In genomic region chr5:31888513-31888912, GRCh38 we compare ENCODE assay signal across 19 cellular contexts.
DNase-seq lines count a peak whose midpoint lies in the region; ATAC-seq and TF ChIP-seq lines count a peak whose summit lies in the region.
"Had no signal": no experiment of that assay in that cellular context is flagged by ENCODE, and none has a peak within 500 bp of the region (broad histone marks: within the 10 kb centered on the region; RNA-seq: fewer than 3 reads in every experiment).

No MANE protein-coding gene starts in this region.

- H3K27me3 Mint-ChIP-seq in natural killer cell (ENCODE audit: low read depth in 2 of 2): no peaks in the 10 kb centered on the region
- peaks cover 2% of the 10 kb centered on the region for H3K27me3 Mint-ChIP-seq in activated CD4-positive, alpha-beta T cell treated with anti-CD3 and anti-CD28 coated beads, Interleukin-2, amount 10 ng/mL, durations not matched to agents 24 days and 14 days

- CTCF ChIA-PET in HEK293T (lab: Yijun Ruan, JAX): no interaction called here

- peak overlapping the region in 1 of 59 donors; percentile 53 for H3K4me3 ChIP-seq in dorsolateral prefrontal cortex
- peak overlapping the region; percentile 13 to 44 for H3K4me3 ChIP-seq in stomach smooth muscle (ENCODE audit: low read length in 2 of 2)
- H3K4me3 ChIP-seq: A549, BLaER1 had no signal

- POLR2A ChIA-PET in HEK293T (lab: Yijun Ruan, JAX): no interaction called here

- TF ChIP-seq CTCF in dorsolateral prefrontal cortex (IDR thresholded peaks at IDR 0.05 in 54 of 56, conservative IDR thresholded peaks at IDR 0.05 in 2 of 56; ENCODE audit: low read depth in 1 of 56, partially characterized antibody in 56 of 56) (no peak), natural killer cell (IDR thresholded peaks at IDR 0.05) (no peak)

- intact Hi-C loops in dorsolateral prefrontal cortex (cut with DNase I): no loop called here
- intact Hi-C loops in natural killer cell (cut with micrococcal nuclease): no loop called here
- intact Hi-C loops in activated CD4-positive, alpha-beta T cell treated with anti-CD3 and anti-CD28 coated beads, Interleukin-2, amount 10 ng/mL, durations not matched to agents 24 days and 14 days (cut with micrococcal nuclease): no loop called here

- no peak overlapping the region for H3K27ac Mint-ChIP-seq in natural killer cell
- no peak overlapping the region for H3K27ac Mint-ChIP-seq in activated CD4-positive, alpha-beta T cell treated with anti-CD3 and anti-CD28 coated beads, Interleukin-2, amount 10 ng/mL, durations not matched to agents 24 days and 14 days
- H3K27ac Mint-ChIP-seq: CD4-positive, alpha-beta memory T cell; HFFc6 had no signal

- no peaks in the 10 kb centered on the region for H3K36me3 ChIP-seq in stomach smooth muscle (ENCODE audit: control insufficient read depth in 2 of 2, insufficient read depth in 2 of 2, low read length in 2 of 2)
- H3K36me3 ChIP-seq: BLaER1 had no signal

- H3K27ac ChIP-seq in dorsolateral prefrontal cortex (peak overlapping the region; percentile 0 to 100 (median 95)), layer of hippocampus (ENCODE audit: low read depth, low read length) (peak overlapping the region; percentile 91), stomach smooth muscle (ENCODE audit: low read length) (peak overlapping the region; percentile 71)
- H3K27ac ChIP-seq: A549, BLaER1, KMS-11 had no signal

- peaks cover 42% of the 10 kb centered on the region for H3K4me1 ChIP-seq in stomach smooth muscle (ENCODE audit: control insufficient read depth, insufficient read depth, low read length)
- H3K4me1 ChIP-seq: A549, BLaER1 had no signal

- no peaks in the 10 kb centered on the region for H3K36me3 Mint-ChIP-seq in natural killer cell
- no peaks in the 10 kb centered on the region for H3K36me3 Mint-ChIP-seq in activated CD4-positive, alpha-beta T cell treated with anti-CD3 and anti-CD28 coated beads, Interleukin-2, amount 10 ng/mL, durations not matched to agents 24 days and 14 days (ENCODE audit: low read depth)
- H3K36me3 Mint-ChIP-seq: CD4-positive, alpha-beta memory T cell had no signal

- no peaks in the 10 kb centered on the region for H3K9me3 Mint-ChIP-seq in natural killer cell
- no peaks in the 10 kb centered on the region for H3K9me3 Mint-ChIP-seq in activated CD4-positive, alpha-beta T cell treated with anti-CD3 and anti-CD28 coated beads, Interleukin-2, amount 10 ng/mL, durations not matched to agents 24 days and 14 days
- H3K9me3 Mint-ChIP-seq: HFFc6 had no signal

- no peak overlapping the region for H3K9ac ChIP-seq in stomach smooth muscle (ENCODE audit: low read length in 2 of 2)
- H3K9ac ChIP-seq: BLaER1, KMS-11 had no signal

- ATAC-seq in natural killer cell: no peak
- ATAC-seq: A549 had no signal

- no peaks in the 10 kb centered on the region for H3K4me1 Mint-ChIP-seq in natural killer cell
- H3K4me1 Mint-ChIP-seq in activated CD4-positive, alpha-beta T cell treated with anti-CD3 and anti-CD28 coated beads, Interleukin-2, amount 10 ng/mL, durations not matched to agents 24 days and 14 days: no peaks in the 10 kb centered on the region
- H3K4me1 Mint-ChIP-seq: CD4-positive, alpha-beta memory T cell had no signal

- H3K9me3 ChIP-seq in stomach smooth muscle (ENCODE audit: control insufficient read depth in 2 of 2, low read length in 2 of 2): no peaks in the 10 kb centered on the region
- H3K9me3 ChIP-seq: A549, BLaER1 had no signal

- no peak for DNase-seq in HEK293T (ENCODE audit: extremely low spot score)
- DNase-seq in dorsolateral prefrontal cortex: no peak
- no peak for DNase-seq in GF-D8 (lab: John Stamatoyannopoulos, UW)
- DNase-seq in natural killer cell: no peak
- no peak for DNase-seq in KG1 (lab: John Stamatoyannopoulos, UW)
- DNase-seq in activated CD4-positive, alpha-beta T cell treated with anti-CD3 and anti-CD28 coated beads, Interleukin-2, amount 10 ng/mL, durations not matched to agents 24 days and 14 days: no peak
- DNase-seq: Calu3; CD4-positive, alpha-beta memory T cell; HFFc6; MV-4-11; NCI-H187; NCI-H2227 treated with DMSO at 0.1 percent for 48 hours; NCI-H510A treated with DMSO at 0.1 percent for 48 hours; SHP77 had no signal

- H3K27me3 ChIP-seq in dorsolateral prefrontal cortex (no peaks in the 10 kb centered on the region), layer of hippocampus (ENCODE audit: control insufficient read depth, insufficient read depth, low read length) (no peaks in the 10 kb centered on the region), stomach smooth muscle (ENCODE audit: control insufficient read depth in 1 of 2, insufficient read depth in 2 of 2, low read length in 2 of 2) (no peaks in the 10 kb centered on the region)
- H3K27me3 ChIP-seq: BLaER1 had no signal

- no peak overlapping the region for H3K4me3 Mint-ChIP-seq in natural killer cell
- no peak overlapping the region for H3K4me3 Mint-ChIP-seq in activated CD4-positive, alpha-beta T cell treated with anti-CD3 and anti-CD28 coated beads, Interleukin-2, amount 10 ng/mL, durations not matched to agents 24 days and 14 days
- H3K4me3 Mint-ChIP-seq: CD4-positive, alpha-beta memory T cell; HFFc6 had no signal

TF ChIP-seq in HEK293T, 16 proteins besides CTCF, POLR2A, EP300 and RAD21:
- TF ChIP-seq NFRKB (IDR thresholded peaks at IDR 0.05): no peak
- no peak for TF ChIP-seq CTBP1 (IDR thresholded peaks at IDR 0.05; ENCODE audit: borderline replicate concordance)
- TF ChIP-seq L3MBTL2 (conservative IDR thresholded peaks at IDR 0.05): no peak
- TF ChIP-seq SUZ12 (IDR thresholded peaks at IDR 0.05): no peak
- TF ChIP-seq ARNT (IDR thresholded peaks at IDR 0.05): no peak
- TF ChIP-seq ZNF384 (IDR thresholded peaks at IDR 0.05): no peak
- TF ChIP-seq, protein P1, sequence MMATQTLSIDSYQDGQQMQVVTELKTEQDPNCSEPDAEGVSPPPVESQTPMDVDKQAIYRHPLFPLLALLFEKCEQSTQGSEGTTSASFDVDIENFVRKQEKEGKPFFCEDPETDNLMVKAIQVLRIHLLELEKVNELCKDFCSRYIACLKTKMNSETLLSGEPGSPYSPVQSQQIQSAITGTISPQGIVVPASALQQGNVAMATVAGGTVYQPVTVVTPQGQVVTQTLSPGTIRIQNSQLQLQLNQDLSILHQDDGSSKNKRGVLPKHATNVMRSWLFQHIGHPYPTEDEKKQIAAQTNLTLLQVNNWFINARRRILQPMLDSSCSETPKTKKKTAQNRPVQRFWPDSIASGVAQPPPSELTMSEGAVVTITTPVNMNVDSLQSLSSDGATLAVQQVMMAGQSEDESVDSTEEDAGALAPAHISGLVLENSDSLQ (IDR thresholded peaks at IDR 0.05): peak; percentile 61
- TF ChIP-seq TARDBP (IDR thresholded peaks at IDR 0.05): no peak
